ENCODE assay signal across 1 cellular context in the genomic region with DNA sequence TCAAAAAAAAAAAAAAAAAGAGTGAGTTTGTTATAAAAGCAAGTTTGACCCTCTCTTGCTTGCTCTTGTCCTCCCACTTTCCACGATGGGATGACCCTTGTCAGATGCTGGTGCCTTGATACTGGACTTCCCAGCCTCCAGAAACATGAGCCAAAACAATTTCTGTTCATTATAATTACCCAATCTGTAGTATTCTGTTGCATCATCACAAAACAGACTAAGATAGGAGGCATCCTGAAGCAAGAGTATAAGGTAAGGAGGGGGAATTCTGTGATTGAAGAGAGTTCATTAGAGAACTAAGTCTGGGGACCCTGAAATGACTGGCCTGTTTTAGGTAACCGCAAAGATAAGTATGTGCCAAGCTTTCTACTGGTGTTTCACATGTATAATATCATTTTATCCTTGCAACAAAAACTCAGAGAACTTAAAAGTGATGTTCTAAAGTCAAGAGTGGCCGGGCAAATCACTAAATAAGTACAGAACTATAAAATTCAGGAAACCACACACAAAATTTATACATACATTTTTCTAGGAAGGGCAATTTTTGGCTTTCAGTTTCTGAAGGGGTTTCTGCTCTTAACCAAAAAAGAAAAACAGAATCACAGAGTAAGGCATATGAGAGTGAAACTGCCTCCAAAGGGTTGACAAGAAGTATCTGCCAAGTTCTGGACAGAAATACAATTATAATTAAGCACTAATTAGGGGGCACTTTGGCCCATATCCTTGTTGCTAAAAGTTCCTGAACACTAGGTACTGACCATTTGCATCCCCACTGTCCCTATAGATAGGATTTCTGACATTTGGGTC.
TF ChIP-seq lines count a peak whose summit lies in the region.

No MANE protein-coding gene starts in this region.

TF ChIP-seq in IMR-90, 13 proteins besides CTCF, POLR2A, EP300 and RAD21:
- no peak for TF ChIP-seq RFX5 (IDR thresholded peaks at IDR 0.05; ENCODE audit: low read depth, low read length)
- peak; percentile 65 for TF ChIP-seq CEBPB (IDR thresholded peaks at IDR 0.05; ENCODE audit: low read depth, low read length)
- no peak for TF ChIP-seq RCOR1 (IDR thresholded peaks at IDR 0.05; ENCODE audit: insufficient replicate concordance, low read length)
